Comparison of ENCODE assay signal across 1 cellular context in the genomic region with DNA sequence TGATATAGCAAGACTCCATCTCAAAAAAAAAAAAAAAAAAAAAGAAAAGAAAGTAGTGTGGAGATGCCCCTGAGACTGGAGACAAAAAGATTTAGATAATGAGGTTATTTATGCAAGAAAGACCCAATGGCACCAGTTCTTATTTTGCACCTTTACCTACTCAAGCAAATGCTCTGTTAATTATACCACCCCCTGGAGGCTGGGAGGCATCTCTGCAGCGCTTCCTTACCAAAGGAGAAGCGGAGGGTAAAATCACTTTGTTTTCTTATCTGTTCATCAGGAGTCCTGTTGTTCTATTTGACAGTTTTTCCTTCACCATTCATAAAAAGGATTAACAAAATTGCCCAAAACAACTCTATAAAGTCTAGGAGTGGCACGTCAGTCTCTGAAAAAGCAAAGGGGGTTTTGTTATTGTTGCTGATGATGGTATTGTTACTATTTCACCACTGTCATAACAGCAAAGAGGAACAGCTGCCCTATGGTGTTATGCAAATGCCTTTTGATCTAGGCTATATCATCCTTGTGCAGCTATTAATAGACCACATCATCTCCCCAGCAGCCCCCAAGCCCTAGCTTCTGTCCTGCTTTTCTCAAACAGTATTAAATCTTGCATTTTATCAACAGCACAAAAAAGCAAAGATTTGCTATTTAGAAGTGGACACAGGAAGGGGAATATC.
TF ChIP-seq lines count a peak whose summit lies in the region.

No MANE protein-coding gene starts in this region.

TF ChIP-seq in GM23338, 12 proteins besides CTCF, POLR2A, EP300 and RAD21 (continued from another document):
- TF ChIP-seq REST (IDR thresholded peaks at IDR 0.05; ENCODE audit: unreplicated experiment): no peak
- TF ChIP-seq, protein P1, sequence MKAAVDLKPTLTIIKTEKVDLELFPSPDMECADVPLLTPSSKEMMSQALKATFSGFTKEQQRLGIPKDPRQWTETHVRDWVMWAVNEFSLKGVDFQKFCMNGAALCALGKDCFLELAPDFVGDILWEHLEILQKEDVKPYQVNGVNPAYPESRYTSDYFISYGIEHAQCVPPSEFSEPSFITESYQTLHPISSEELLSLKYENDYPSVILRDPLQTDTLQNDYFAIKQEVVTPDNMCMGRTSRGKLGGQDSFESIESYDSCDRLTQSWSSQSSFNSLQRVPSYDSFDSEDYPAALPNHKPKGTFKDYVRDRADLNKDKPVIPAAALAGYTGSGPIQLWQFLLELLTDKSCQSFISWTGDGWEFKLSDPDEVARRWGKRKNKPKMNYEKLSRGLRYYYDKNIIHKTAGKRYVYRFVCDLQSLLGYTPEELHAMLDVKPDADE (IDR thresholded peaks at IDR 0.05): no peak
- no peak for TF ChIP-seq ZNF114 (CRISPR knock-in tag; IDR thresholded peaks at IDR 0.05)
- no peak for TF ChIP-seq CREB1 (CRISPR knock-in tag; IDR thresholded peaks at IDR 0.05; ENCODE audit: low read depth)
- no peak for TF ChIP-seq JUNB (IDR thresholded peaks at IDR 0.05; ENCODE audit: unreplicated experiment)
- no peak for TF ChIP-seq POLR2AphosphoS5 (IDR thresholded peaks at IDR 0.05; ENCODE audit: low read depth)
- no peak for TF ChIP-seq ZNF462 (CRISPR knock-in tag; IDR thresholded peaks at IDR 0.05)
- no peak for TF ChIP-seq NANOG (IDR thresholded peaks at IDR 0.05; ENCODE audit: borderline replicate concordance)
- no peak for TF ChIP-seq STAT1 (IDR thresholded peaks at IDR 0.05; ENCODE audit: unreplicated experiment)
- TF ChIP-seq ZNF331 (CRISPR knock-in tag; IDR thresholded peaks at IDR 0.05; ENCODE audit: low read depth): no peak
